In genomic region chr19:6739884-6740588, GRCh38 we compare ENCODE assay signal across 6 cellular contexts. TPM values are rescaled to one million over a fixed set of nuclear protein-coding genes. Genes with fewer than 3 reads are reported as not detected.
DNase-seq lines count a peak whose midpoint lies in the region; ATAC-seq, FAIRE-seq and TF ChIP-seq lines count a peak whose summit lies in the region.

No MANE protein-coding gene starts in this region.

- H3K27me3 Mint-ChIP-seq in HFFc6 (ENCODE audit: insufficient read depth) = no peaks in the 10 kb centered on the region; the same call in 1 of the 2 replicates
- no peaks in the 10 kb centered on the region for H3K27me3 Mint-ChIP-seq in activated T-cell treated with anti-CD3 and anti-CD28 coated beads, Interleukin-2, amount 50 U/mL, for 4 hours (ENCODE audit: low read depth)

- 1% methylated on average over 32 of the region's 34 CpGs for WGBS in lower leg skin, 2 donors

- peak overlapping the region; percentile 89 for H3K4me3 Mint-ChIP-seq in HFFc6
- peak overlapping the region; percentile 84 for H3K4me3 Mint-ChIP-seq in activated T-cell treated with anti-CD3 and anti-CD28 coated beads, Interleukin-2, amount 50 U/mL, for 4 hours

- FAIRE-seq in frontal cortex (lab: Jason Lieb, UNC) = no peak

- peak overlapping the region; percentile 56 for H3K27ac Mint-ChIP-seq in HFFc6

- H3K4me3 ChIP-seq in lower leg skin (ENCODE audit: low read depth, poor library complexity, severe bottlenecking) = peak overlapping the region; percentile 83

- intact Hi-C loops in lower leg skin (cut with DNase I; ENCODE audit: low total_unique reads) = no loop called here

- H3K4me1 Mint-ChIP-seq in HFFc6 (ENCODE audit: low read depth) = peaks cover 66% of the 10 kb centered on the region
- H3K4me1 Mint-ChIP-seq in activated T-cell treated with anti-CD3 and anti-CD28 coated beads, Interleukin-2, amount 50 U/mL, for 4 hours (ENCODE audit: low read depth) = peaks cover 35% of the 10 kb centered on the region

- no peaks in the 10 kb centered on the region for H3K9me3 Mint-ChIP-seq in HFFc6
- H3K9me3 Mint-ChIP-seq in activated T-cell treated with anti-CD3 and anti-CD28 coated beads, Interleukin-2, amount 50 U/mL, for 4 hours = no peaks in the 10 kb centered on the region

- no peak for ATAC-seq in activated T-cell treated with anti-CD3 and anti-CD28 coated beads, Interleukin-2, amount 50 U/mL, for 4 hours

- no peak for TF ChIP-seq POLR2A in lower leg skin (IDR thresholded peaks at IDR 0.05)

- H3K36me3 Mint-ChIP-seq in HFFc6 (ENCODE audit: low read depth) = peaks cover 16% of the 10 kb centered on the region
- H3K36me3 Mint-ChIP-seq in activated T-cell treated with anti-CD3 and anti-CD28 coated beads, Interleukin-2, amount 50 U/mL, for 4 hours (ENCODE audit: insufficient read depth) = peaks cover 7% of the 10 kb centered on the region

- TF ChIP-seq CTCF in HFFc6 (IDR thresholded peaks at IDR 0.05) (no peak), lower leg skin (IDR thresholded peaks at IDR 0.05) (no peak)

- no peak for DNase-seq in HFFc6
- DNase-seq in activated T-cell treated with anti-CD3 and anti-CD28 coated beads, Interleukin-2, amount 50 U/mL, for 4 hours = no peak
- DNase-seq in lower leg skin (ENCODE audit: low spot score in 2 of 2) = peak; percentile 52 to 89
- DNase-seq in NCI-H69 (lab: John Stamatoyannopoulos, UW) = no peak
- DNase-seq in activated gamma-delta T cell (lab: John Stamatoyannopoulos, UW) = no peak
- no peak for DNase-seq in frontal cortex (ENCODE audit: low spot score in 2 of 2)

RNA-seq across cellular contexts. Expression of gene TRIP10, which starts 0.6 kb away (rescaled TPM):
- total RNA-seq in HFFc6 (2021; fragmentation: NEBNext Ultra II Directional; extraction: Animal tissue kit (Norgen Biotek cat#: 25700)) = 10 to 100 TPM; 46.1 to 53.3 (median 48.8) TPM
- total RNA-seq in activated T-cell treated with anti-CD3 and anti-CD28 coated beads, Interleukin-2, amount 50 U/mL, for 4 hours = 10 to 100 TPM; 31.8 to 40.2 (median 37.4) TPM
- total RNA-seq in lower leg skin (10 to 100 TPM; 41.2 to 60.2 (median 46.5) TPM), frontal cortex (2.9 TPM)

RNA-seq across cellular contexts. Expression of gene GPR108, which starts 2.7 kb away (rescaled TPM):
- 10 to 100 TPM; 52.2 to 60.5 (median 56.4) TPM for total RNA-seq in HFFc6 (2021; fragmentation: NEBNext Ultra II Directional; extraction: Animal tissue kit (Norgen Biotek cat#: 25700))
- 10 to 100 TPM; 60.4 to 86.3 (median 78.6) TPM for total RNA-seq in activated T-cell treated with anti-CD3 and anti-CD28 coated beads, Interleukin-2, amount 50 U/mL, for 4 hours
- 10 to 100 TPM; 57.1 to 80.0 (median 66.9) TPM for total RNA-seq in lower leg skin
- 8.6 TPM for total RNA-seq in frontal cortex

RNA-seq across cellular contexts. Expression of gene C3, which starts 19.6 kb away (rescaled TPM):
- 1 to 10 TPM in 4 of 6 experiments, under 1 TPM in 2; 0.82 to 1.5 (median 1.2) TPM for total RNA-seq in HFFc6 (2021; fragmentation: NEBNext Ultra II Directional; extraction: Animal tissue kit (Norgen Biotek cat#: 25700))
- total RNA-seq in activated T-cell treated with anti-CD3 and anti-CD28 coated beads, Interleukin-2, amount 50 U/mL, for 4 hours = 1 to 10 TPM; 6.5 to 7.4 (median 6.7) TPM
- total RNA-seq in lower leg skin = 100 to 1,000 TPM in 1 of 4 donors, 10 to 100 TPM in 3; 28.8 to 155 (median 79.6) TPM
- 11.4 TPM for total RNA-seq in frontal cortex

RNA-seq across cellular contexts. Expression of gene SH2D3A, which starts 27.2 kb away (rescaled TPM):
- not detected for total RNA-seq in HFFc6 (2021; fragmentation: NEBNext Ultra II Directional; extraction: Animal tissue kit (Norgen Biotek cat#: 25700))
- 10 to 100 TPM; 24.6 to 27.8 (median 27.4) TPM for total RNA-seq in activated T-cell treated with anti-CD3 and anti-CD28 coated beads, Interleukin-2, amount 50 U/mL, for 4 hours
- total RNA-seq in lower leg skin (100 to 1,000 TPM in 1 of 4 donors, 10 to 100 TPM in 3; 53.0 to 142 (median 62.3) TPM), frontal cortex (0.82 TPM)

RNA-seq across cellular contexts. Expression of gene VAV1, which starts 32.5 kb away (rescaled TPM):
- not detected for total RNA-seq in HFFc6 (2021; fragmentation: NEBNext Ultra II Directional; extraction: Animal tissue kit (Norgen Biotek cat#: 25700))
- 10 to 100 TPM; 65.7 to 75.6 (median 70.7) TPM for total RNA-seq in activated T-cell treated with anti-CD3 and anti-CD28 coated beads, Interleukin-2, amount 50 U/mL, for 4 hours
- total RNA-seq in lower leg skin (1 to 10 TPM; 1.0 to 2.0 (median 1.4) TPM), frontal cortex (0.82 TPM)

Comparison
In these comparisons a context has a peak if more than half of its experiments do, and no peak if none do; other contexts are left out.
1. DNase-seq: peak in lower leg skin (2 of 2); none in HFFc6 (single experiment), activated T-cell treated with anti-CD3 and anti-CD28 coated beads, Interleukin-2, amount 50 U/mL, for 4 hours (single experiment), NCI-H69 (single experiment), activated gamma-delta T cell (single experiment) and frontal cortex (0 of 2).